Comparison of ENCODE assay signal across 1 cellular context in genomic region chr1:94865369-94865768, GRCh38.
TF ChIP-seq lines count a peak whose summit lies in the region.

No MANE protein-coding gene starts in this region.

TF ChIP-seq in SK-N-SH, 30 proteins besides CTCF, POLR2A, EP300 and RAD21 (continued from another document):
- TF ChIP-seq, protein P1, sequence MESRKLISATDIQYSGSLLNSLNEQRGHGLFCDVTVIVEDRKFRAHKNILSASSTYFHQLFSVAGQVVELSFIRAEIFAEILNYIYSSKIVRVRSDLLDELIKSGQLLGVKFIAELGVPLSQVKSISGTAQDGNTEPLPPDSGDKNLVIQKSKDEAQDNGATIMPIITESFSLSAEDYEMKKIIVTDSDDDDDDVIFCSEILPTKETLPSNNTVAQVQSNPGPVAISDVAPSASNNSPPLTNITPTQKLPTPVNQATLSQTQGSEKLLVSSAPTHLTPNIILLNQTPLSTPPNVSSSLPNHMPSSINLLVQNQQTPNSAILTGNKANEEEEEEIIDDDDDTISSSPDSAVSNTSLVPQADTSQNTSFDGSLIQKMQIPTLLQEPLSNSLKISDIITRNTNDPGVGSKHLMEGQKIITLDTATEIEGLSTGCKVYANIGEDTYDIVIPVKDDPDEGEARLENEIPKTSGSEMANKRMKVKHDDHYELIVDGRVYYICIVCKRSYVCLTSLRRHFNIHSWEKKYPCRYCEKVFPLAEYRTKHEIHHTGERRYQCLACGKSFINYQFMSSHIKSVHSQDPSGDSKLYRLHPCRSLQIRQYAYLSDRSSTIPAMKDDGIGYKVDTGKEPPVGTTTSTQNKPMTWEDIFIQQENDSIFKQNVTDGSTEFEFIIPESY (IDR thresholded peaks at IDR 0.05; ENCODE audit: borderline replicate concordance, low read depth): no peak
- TF ChIP-seq, protein P2, sequence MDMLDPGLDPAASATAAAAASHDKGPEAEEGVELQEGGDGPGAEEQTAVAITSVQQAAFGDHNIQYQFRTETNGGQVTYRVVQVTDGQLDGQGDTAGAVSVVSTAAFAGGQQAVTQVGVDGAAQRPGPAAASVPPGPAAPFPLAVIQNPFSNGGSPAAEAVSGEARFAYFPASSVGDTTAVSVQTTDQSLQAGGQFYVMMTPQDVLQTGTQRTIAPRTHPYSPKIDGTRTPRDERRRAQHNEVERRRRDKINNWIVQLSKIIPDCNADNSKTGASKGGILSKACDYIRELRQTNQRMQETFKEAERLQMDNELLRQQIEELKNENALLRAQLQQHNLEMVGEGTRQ (IDR thresholded peaks at IDR 0.05; ENCODE audit: borderline replicate concordance, low read depth, low read length): no peak
- TF ChIP-seq CHD2 (IDR thresholded peaks at IDR 0.05; ENCODE audit: low read length, partially characterized antibody) (peak; percentile 33), PBX3 (IDR thresholded peaks at IDR 0.05) (peak; percentile 33; the same call in 1 of the 2 replicates), TCF12 (IDR thresholded peaks at IDR 0.05) (peak; percentile 77), MEF2A (IDR thresholded peaks at IDR 0.05; ENCODE audit: borderline replicate concordance, low read depth) (no peak), NRF1 (IDR thresholded peaks at IDR 0.05; ENCODE audit: low read depth, low read length) (no peak), POLR2AphosphoS5 (IDR thresholded peaks at IDR 0.05; ENCODE audit: low read depth, low read length) (no peak), TAF1 (IDR thresholded peaks at IDR 0.05; ENCODE audit: borderline replicate concordance, low read depth, low read length) (no peak), TEAD4 (IDR thresholded peaks at IDR 0.05; ENCODE audit: borderline replicate concordance, insufficient read depth) (no peak), RCOR1 (IDR thresholded peaks at IDR 0.05; ENCODE audit: low read length) (peak; percentile 70), YY1 (IDR thresholded peaks at IDR 0.05; ENCODE audit: low read depth) (no peak), RXRA (IDR thresholded peaks at IDR 0.05; ENCODE audit: borderline replicate concordance, low read depth) (no peak)
